25 cellular contexts compared by ENCODE assay signal in the genomic region with DNA sequence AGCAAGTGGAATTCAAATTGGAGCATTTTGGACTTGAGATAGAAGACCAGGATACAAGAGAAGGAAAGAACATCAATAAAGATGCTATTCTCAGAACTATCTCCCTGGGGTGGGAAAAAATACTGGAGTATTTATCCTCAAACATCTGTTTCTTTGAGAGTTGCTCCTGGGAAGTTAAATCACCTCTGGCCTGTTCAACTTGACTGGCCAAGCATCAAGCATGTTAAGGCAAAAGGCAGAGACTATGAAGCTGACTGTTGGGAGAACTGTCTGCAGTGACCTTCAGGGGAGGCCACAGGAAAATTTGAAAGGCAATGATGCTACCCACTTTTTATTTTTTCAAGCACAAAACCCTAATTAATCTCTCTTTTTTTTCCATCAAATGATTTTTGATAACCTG.
"Had no signal": no experiment of that assay in that cellular context is flagged by ENCODE, and none has a peak within 500 bp of the region (broad histone marks: within the 10 kb centered on the region; RNA-seq: fewer than 3 reads in every experiment).

No MANE protein-coding gene starts in this region.

- H3K4me1 ChIP-seq: adrenal gland, body of pancreas, breast epithelium had no signal

- H3K36me3 ChIP-seq: adrenal gland, breast epithelium had no signal

- H3K27ac ChIP-seq: adrenal gland, body of pancreas, breast epithelium, PC-9 had no signal

- H3K4me3 ChIP-seq: adrenal gland, body of pancreas, breast epithelium, PC-9 had no signal

- H3K27me3 ChIP-seq: adrenal gland, body of pancreas, breast epithelium had no signal

- H3K4me2 ChIP-seq: PC-9 had no signal

- DNase-seq: activated CD4-positive, alpha-beta memory T cell treated with anti-CD3 and anti-CD28 coated beads for 36 hours; activated CD4-positive, alpha-beta T cell treated with anti-CD3 and anti-CD28 coated beads for 4 hours; activated CD4-positive, alpha-beta T cell treated with anti-CD3 and anti-CD28 coated beads, Interleukin-2, amount 50 U/mL, for 1 hour; activated CD8-positive, alpha-beta memory T cell treated with anti-CD3 and anti-CD28 coated beads, Interleukin-2, amount 50 U/mL, for 4 hours; activated gamma-delta T cell treated with Interleukin-2 at 50 U/mL for 16 hours; activated naive CD4-positive, alpha-beta T cell treated with anti-CD3 and anti-CD28 coated beads for 36 hours; activated T-cell treated with anti-CD3 and anti-CD28 coated beads for 4 hours; activated T-cell treated with anti-CD3 and anti-CD28 coated beads, Interleukin-2, amount 50 U/mL, for 4 hours; adrenal gland; body of pancreas; Karpas-422; NCI-H1105; NCI-H1417 treated with DMSO at 0.1 percent for 48 hours; NCI-H1694; NCI-H1930; NCI-H2081 treated with DMSO at 0.1 percent for 48 hours; NCI-H226; NCI-H524 treated with DMSO at 0.1 percent for 48 hours; NK-92 treated with Interleukin-12 subunit alpha and Interleukin-12 subunit beta, amount 100 ng/mL, for 24 hours; PC-9; Right ventricle myocardium superior; T1000 had no signal

- H2AFZ ChIP-seq: PC-9 had no signal

- H3K9me3 ChIP-seq: adrenal gland, body of pancreas, breast epithelium had no signal

- ATAC-seq: activated CD4-positive, CD25-positive, alpha-beta regulatory T cell treated with anti-CD3 and anti-CD28 coated beads, Interleukin-2, amount 50 U/mL, for 24 hours; activated naive CD4-positive, alpha-beta T cell treated with anti-CD3 and anti-CD28 coated beads, Interleukin-2, amount 50 U/mL, for 72 hours; activated T-cell treated with anti-CD3 and anti-CD28 coated beads, Interleukin-2, amount 50 U/mL, for 4 hours; body of pancreas had no signal
